In the genomic region with DNA sequence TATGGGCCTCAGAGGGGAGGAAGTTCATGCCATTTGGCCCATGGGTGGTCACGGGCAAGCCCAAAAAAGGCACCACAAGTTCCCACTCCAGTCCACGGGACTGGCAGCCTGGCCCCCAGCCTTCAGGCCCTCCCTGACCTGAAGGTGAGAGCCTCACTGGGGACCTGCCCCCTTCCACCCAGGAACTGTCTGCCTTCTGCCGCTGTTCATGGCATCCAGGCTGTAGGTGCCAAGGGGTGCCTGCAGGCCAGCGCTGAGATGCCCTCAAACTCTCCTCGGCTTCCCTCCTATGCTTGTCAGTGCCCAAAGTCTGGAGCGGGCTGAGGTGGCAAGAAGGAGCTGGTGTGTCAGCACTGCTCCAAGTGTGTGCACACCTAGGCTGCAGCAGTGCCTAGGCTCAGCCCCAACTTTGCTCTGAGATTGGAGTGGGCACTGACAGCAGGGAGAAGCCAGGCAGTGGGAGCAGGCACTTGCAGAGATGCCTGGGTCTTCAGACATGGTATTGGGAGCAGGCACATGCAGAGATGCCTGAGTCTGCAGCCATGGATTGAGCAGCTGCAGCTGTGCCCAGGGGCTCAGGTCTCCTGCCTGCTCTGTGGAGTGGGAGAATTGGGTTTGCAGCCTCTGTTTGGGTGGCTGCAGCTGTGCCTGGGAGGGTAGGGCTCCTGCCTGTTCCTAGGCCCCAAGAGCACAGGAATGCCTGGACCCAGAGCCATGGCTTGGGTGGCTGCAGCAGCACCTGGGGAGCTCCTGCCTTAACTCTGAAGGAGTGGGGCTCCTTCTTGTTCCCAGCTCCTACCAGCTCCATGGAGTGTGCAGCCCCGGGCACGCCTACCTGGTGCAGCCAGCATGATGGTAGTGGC, we compare ENCODE assay signal across 33 cellular contexts. TPM values are rescaled to one million over a fixed set of nuclear protein-coding genes. Genes with fewer than 3 reads are reported as not detected.
"Had no signal": no experiment of that assay in that cellular context is flagged by ENCODE, and none has a peak within 500 bp of the region (broad histone marks: within the 10 kb centered on the region; RNA-seq: fewer than 3 reads in every experiment).

No MANE protein-coding gene starts in this region.

- H3K4me1 Mint-ChIP-seq: activated CD4-positive, alpha-beta memory T cell treated with anti-CD3 and anti-CD28 coated beads, Interleukin-2, amount 10 ng/mL, durations not matched to agents 7 days and 5 days; activated CD4-positive, alpha-beta T cell treated with anti-CD3 and anti-CD28 coated beads for 36 hours; activated CD4-positive, alpha-beta T cell treated with anti-CD3 and anti-CD28 coated beads, Interleukin-2, amount 10 ng/mL, durations not matched to agents 7 days and 5 days; brain; endodermal cell; T-helper 17 cell had no signal

- H3K4me3 Mint-ChIP-seq: activated CD4-positive, alpha-beta memory T cell treated with anti-CD3 and anti-CD28 coated beads, Interleukin-2, amount 10 ng/mL, durations not matched to agents 7 days and 5 days; activated CD4-positive, alpha-beta T cell treated with anti-CD3 and anti-CD28 coated beads for 36 hours; activated CD4-positive, alpha-beta T cell treated with anti-CD3 and anti-CD28 coated beads, Interleukin-2, amount 10 ng/mL, durations not matched to agents 7 days and 5 days; activated naive CD8-positive, alpha-beta T cell; activated T-cell treated with anti-CD3 and anti-CD28 coated beads, Interleukin-2, amount 50 U/mL, for 24 hours; activated T-cell treated with anti-CD3 and anti-CD28 coated beads, Interleukin-2, amount 50 U/mL, for 72 hours; brain; dendritic cell treated with granulocyte-macrophage colony-stimulating factor and Interleukin-4, amounts not matched to agents 40 ng/mL and 50 ng/mL, for 4 days; endodermal cell; T-helper 17 cell; T-helper 2 cell treated with Interferon-gamma antibody and Interleukin-4, amounts not matched to agents 5 μg/mL and 100 μg/mL, for 36 hours had no signal

- H3K27ac Mint-ChIP-seq: activated CD4-positive, alpha-beta memory T cell treated with anti-CD3 and anti-CD28 coated beads, Interleukin-2, amount 10 ng/mL, durations not matched to agents 7 days and 5 days; activated CD4-positive, alpha-beta T cell treated with anti-CD3 and anti-CD28 coated beads for 36 hours; activated CD4-positive, alpha-beta T cell treated with anti-CD3 and anti-CD28 coated beads, Interleukin-2, amount 10 ng/mL, durations not matched to agents 7 days and 5 days; activated naive CD8-positive, alpha-beta T cell; activated T-cell treated with anti-CD3 and anti-CD28 coated beads, Interleukin-2, amount 50 U/mL, for 24 hours; activated T-cell treated with anti-CD3 and anti-CD28 coated beads, Interleukin-2, amount 50 U/mL, for 72 hours; brain; dendritic cell treated with granulocyte-macrophage colony-stimulating factor and Interleukin-4, amounts not matched to agents 40 ng/mL and 50 ng/mL, for 4 days; endodermal cell; T-helper 17 cell; T-helper 2 cell treated with Interferon-gamma antibody and Interleukin-4, amounts not matched to agents 5 μg/mL and 100 μg/mL, for 36 hours had no signal

- ATAC-seq: activated CD4-positive, alpha-beta T cell treated with anti-CD3 and anti-CD28 coated beads for 36 hours; activated T-cell treated with anti-CD3 and anti-CD28 coated beads, Interleukin-2, amount 50 U/mL, for 72 hours; esophagus mucosa; foreskin keratinocyte; gastrocnemius medialis; T-helper 17 cell had no signal

- H3K9me3 ChIP-seq: ascending aorta, colonic mucosa, gastrocnemius medialis had no signal

- DNase-seq: activated CD4-positive, alpha-beta memory T cell treated with anti-CD3 and anti-CD28 coated beads, Interleukin-2, amount 10 ng/mL, durations not matched to agents 7 days and 5 days; activated CD4-positive, alpha-beta T cell treated with anti-CD3 and anti-CD28 coated beads for 36 hours; activated CD4-positive, alpha-beta T cell treated with anti-CD3 and anti-CD28 coated beads, Interleukin-2, amount 10 ng/mL, durations not matched to agents 7 days and 5 days; activated CD4-positive, alpha-beta T cell treated with anti-CD3 and anti-CD28 coated beads, Interleukin-2, amount 50 U/mL, for 4 hours; activated CD4-positive, CD25-positive, alpha-beta regulatory T cell; activated CD4-positive, CD25-positive, alpha-beta regulatory T cell treated with anti-CD3 and anti-CD28 coated beads, Interleukin-2, amount 50 U/mL, for 72 hours; activated CD8-positive, alpha-beta memory T cell treated with anti-CD3 and anti-CD28 coated beads, Interleukin-2, amount 50 U/mL, for 48 hours; activated gamma-delta T cell; activated naive CD4-positive, alpha-beta T cell; activated naive CD4-positive, alpha-beta T cell treated with anti-CD3 and anti-CD28 coated beads, Interleukin-2, amount 50 U/mL, for 16 hours; activated T-cell treated with anti-CD3 and anti-CD28 coated beads for 4 hours; activated T-cell treated with anti-CD3 and anti-CD28 coated beads, Interleukin-2, amount 50 U/mL, for 24 hours; activated T-cell treated with anti-CD3 and anti-CD28 coated beads, Interleukin-2, amount 50 U/mL, for 72 hours; central memory CD4-positive, alpha-beta T cell; cerebellar nuclear complex; colonic mucosa; dorsolateral prefrontal cortex; effector memory CD4-positive, alpha-beta T cell; foreskin keratinocyte; gastrocnemius medialis; T-helper 1 cell; T-helper 17 cell had no signal

- H3K4me3 ChIP-seq: ascending aorta, breast epithelium, cardiac muscle cell, colonic mucosa, dorsolateral prefrontal cortex, gastrocnemius medialis had no signal

- H3K4me1 ChIP-seq: ascending aorta, breast epithelium, colonic mucosa, foreskin keratinocyte, gastrocnemius medialis had no signal

- H3K36me3 Mint-ChIP-seq: activated naive CD8-positive, alpha-beta T cell; brain had no signal

- H3K27ac ChIP-seq: ascending aorta, breast epithelium, cardiac muscle cell, colonic mucosa, dorsolateral prefrontal cortex, foreskin keratinocyte, gastrocnemius medialis had no signal

- H3K9me3 Mint-ChIP-seq: activated CD4-positive, alpha-beta memory T cell treated with anti-CD3 and anti-CD28 coated beads, Interleukin-2, amount 10 ng/mL, durations not matched to agents 7 days and 5 days had no signal

- H3K27me3 ChIP-seq: ascending aorta, breast epithelium, cardiac muscle cell, colonic mucosa, dorsolateral prefrontal cortex, gastrocnemius medialis had no signal

- H3K36me3 ChIP-seq: ascending aorta, breast epithelium, cardiac muscle cell, colonic mucosa, gastrocnemius medialis had no signal

RNA-seq across cellular contexts. Expression of gene PRR23C, which starts 44.0 kb away (rescaled TPM):
- total RNA-seq: activated CD4-positive, alpha-beta memory T cell treated with anti-CD3 and anti-CD28 coated beads, Interleukin-2, amount 10 ng/mL, durations not matched to agents 7 days and 5 days; activated CD4-positive, alpha-beta T cell treated with anti-CD3 and anti-CD28 coated beads for 36 hours; activated CD4-positive, alpha-beta T cell treated with anti-CD3 and anti-CD28 coated beads, Interleukin-2, amount 10 ng/mL, durations not matched to agents 7 days and 5 days; activated T-cell treated with anti-CD3 and anti-CD28 coated beads, Interleukin-2, amount 50 U/mL, for 72 hours; ascending aorta; breast epithelium; cardiac muscle cell; colonic mucosa; dorsolateral prefrontal cortex; endodermal cell; epithelial cell of proximal tubule; esophagus mucosa; foreskin keratinocyte; gastrocnemius medialis; glomerular endothelial cell; T-helper 17 cell had no signal
- polyA plus RNA-seq: cardiac muscle cell, foreskin keratinocyte had no signal
